Comparison of ENCODE assay signal across 7 cellular contexts in the genomic region with DNA sequence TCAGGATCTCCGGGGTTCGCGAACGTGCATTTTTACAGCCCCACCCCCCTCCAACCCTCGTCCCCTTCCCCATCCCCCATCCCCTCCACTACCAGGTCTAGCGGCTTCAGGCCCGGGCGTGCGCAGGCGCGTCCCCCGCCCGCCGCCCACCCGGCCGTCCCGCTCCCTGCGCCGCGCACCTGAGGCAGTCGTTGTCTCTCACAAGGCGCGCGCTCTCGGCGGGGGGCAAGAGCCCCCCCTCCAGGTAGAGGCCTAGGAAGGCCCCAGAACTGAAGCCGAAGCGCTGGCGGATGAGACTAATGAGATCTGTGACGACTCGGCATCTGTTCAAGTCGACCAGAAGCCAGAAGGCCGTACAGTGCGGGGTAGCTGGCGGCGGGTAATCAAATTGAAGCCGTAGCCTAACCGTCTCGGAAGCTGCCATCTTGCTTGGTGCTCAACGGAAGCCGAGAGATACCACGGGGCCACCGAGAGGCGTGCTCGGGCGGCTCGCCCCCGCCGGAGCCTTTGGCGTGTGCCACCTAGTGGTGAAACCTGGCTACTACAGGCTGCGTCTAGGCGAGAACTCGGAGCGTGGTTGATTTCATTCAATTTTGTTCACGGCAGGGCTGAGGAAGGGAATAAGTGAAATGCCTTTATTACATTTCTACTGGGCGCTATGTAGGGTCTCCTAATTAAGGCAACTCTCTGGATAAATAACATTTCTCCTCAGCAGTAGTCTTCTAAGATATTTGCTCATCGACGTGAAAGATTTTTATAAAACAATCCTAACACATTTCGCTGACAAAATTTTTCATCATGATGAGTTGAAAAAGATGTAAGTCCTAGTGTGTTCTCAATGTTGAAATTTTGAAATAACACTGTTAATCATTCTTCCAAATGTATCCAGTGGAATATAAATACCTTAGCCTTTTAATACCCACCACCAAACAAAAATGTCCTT. TPM values are rescaled to one million over a fixed set of nuclear protein-coding genes. Genes with fewer than 3 reads are reported as not detected.
DNase-seq lines count a peak whose midpoint lies in the region; ATAC-seq, FAIRE-seq and TF ChIP-seq lines count a peak whose summit lies in the region.

A gene with protein sequence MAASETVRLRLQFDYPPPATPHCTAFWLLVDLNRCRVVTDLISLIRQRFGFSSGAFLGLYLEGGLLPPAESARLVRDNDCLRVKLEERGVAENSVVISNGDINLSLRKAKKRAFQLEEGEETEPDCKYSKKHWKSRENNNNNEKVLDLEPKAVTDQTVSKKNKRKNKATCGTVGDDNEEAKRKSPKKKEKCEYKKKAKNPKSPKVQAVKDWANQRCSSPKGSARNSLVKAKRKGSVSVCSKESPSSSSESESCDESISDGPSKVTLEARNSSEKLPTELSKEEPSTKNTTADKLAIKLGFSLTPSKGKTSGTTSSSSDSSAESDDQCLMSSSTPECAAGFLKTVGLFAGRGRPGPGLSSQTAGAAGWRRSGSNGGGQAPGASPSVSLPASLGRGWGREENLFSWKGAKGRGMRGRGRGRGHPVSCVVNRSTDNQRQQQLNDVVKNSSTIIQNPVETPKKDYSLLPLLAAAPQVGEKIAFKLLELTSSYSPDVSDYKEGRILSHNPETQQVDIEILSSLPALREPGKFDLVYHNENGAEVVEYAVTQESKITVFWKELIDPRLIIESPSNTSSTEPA (minus strand): TSS at position 455 of the 943 bp plus-strand sequence. CDS start 31 bp downstream, at position 424.

- peak within 1 kb of the TSS; percentile 89 for H3K4me3 ChIP-seq in astrocyte of the cerebellum (ENCODE audit: low read depth, low read length)

- DNase-seq in GM18507 (ENCODE audit: extremely low spot score, insufficient read length, low read depth) (peak; percentile 84), NCI-H2029 (lab: John Stamatoyannopoulos, UW) (peak; percentile 85), T-helper 22 cell (ENCODE audit: low read depth) (peak; percentile 81), astrocyte of the cerebellum (ENCODE audit: low read depth) (peak; percentile 83), hippocampal formation (lab: John Stamatoyannopoulos, UW) (peak; percentile 88), sciatic nerve (ENCODE audit: low spot score) (peak; percentile 97)

- peak; percentile 88 for FAIRE-seq in GM18507 (lab: Jason Lieb, UNC)

- intact Hi-C loops in sciatic nerve (cut with DNase I) = no loop called here

- peak; percentile 99 for TF ChIP-seq CTCF in astrocyte of the cerebellum (IDR thresholded peaks at IDR 0.05; ENCODE audit: low read depth, low read length, missing control alignments)

- in situ Hi-C loops in astrocyte of the cerebellum (cut with HindIII; ENCODE audit: low sequenced_read_pairs) = no loop called here

- ATAC-seq in HG02981 (IDR thresholded peaks at IDR 0.05; ENCODE audit: unreplicated experiment) (peak; percentile 99), sciatic nerve (peak; percentile 98)

RNA-seq across cellular contexts. Expression of the gene that starts here (rescaled TPM):
- 13.7 TPM for total RNA-seq in sciatic nerve

Comparison
In these comparisons a context has a peak if more than half of its experiments do, and no peak if none do; other contexts are left out.
1. Peak in every context shown above with its lines: DNase-seq, ATAC-seq and H3K4me3 ChIP-seq.